9 cellular contexts compared by ENCODE assay signal in genomic region chr5:164475339-164475977, GRCh38.
DNase-seq lines count a peak whose midpoint lies in the region; ATAC-seq and TF ChIP-seq lines count a peak whose summit lies in the region.
"Had no signal": no experiment of that assay in that cellular context is flagged by ENCODE, and none has a peak within 500 bp of the region (broad histone marks: within the 10 kb centered on the region; RNA-seq: fewer than 3 reads in every experiment).

No MANE protein-coding gene starts in this region.

- H3K4me1 ChIP-seq in foreskin keratinocyte (no peaks in the 10 kb centered on the region), suprapubic skin (no peaks in the 10 kb centered on the region)

- POLR2A ChIA-PET in RWPE1 (lab: Yijun Ruan, JAX; ENCODE audit: low non-redundant PET), result no interaction called here

- ATAC-seq in GM18868 (IDR thresholded peaks at IDR 0.05; ENCODE audit: unreplicated experiment) (peak; percentile 62), foreskin keratinocyte (no peak), GM19452 (IDR thresholded peaks at IDR 0.05; ENCODE audit: unreplicated experiment) (no peak)

- CTCF ChIA-PET in RWPE1 (lab: Yijun Ruan, JAX), result interaction anchor here (1.1 kb wide), 1 partner anchor 27 kb away, joined by 4 read pairs; no protein-coding TSS in a partner anchor
- CTCF ChIA-PET in activated naive CD4-positive, alpha-beta T cell treated with anti-CD3 and anti-CD28 coated beads, Interleukin-2, amount 10 ng/mL, durations not matched to agents 7 days and 5 days (lab: Charles Lee), result interaction anchor here (1.0 kb wide), 1 partner anchor 910 kb away, joined by 3 read pairs; no protein-coding TSS in a partner anchor

- H3K36me3 ChIP-seq in suprapubic skin, result no peaks in the 10 kb centered on the region
- H3K36me3 ChIP-seq: thoracic aorta had no signal

- H3K36me3 Mint-ChIP-seq in activated naive CD4-positive, alpha-beta T cell treated with anti-CD3 and anti-CD28 coated beads, Interleukin-2, amount 10 ng/mL, durations not matched to agents 7 days and 5 days, result no peaks in the 10 kb centered on the region
- H3K36me3 Mint-ChIP-seq in activated naive CD8-positive, alpha-beta T cell treated with anti-CD3 and anti-CD28 coated beads for 36 hours, result no peaks in the 10 kb centered on the region

- no peak for TF ChIP-seq EP300 in suprapubic skin (IDR thresholded peaks at IDR 0.05)

- no peak overlapping the region for H3K27ac Mint-ChIP-seq in activated naive CD4-positive, alpha-beta T cell treated with anti-CD3 and anti-CD28 coated beads, Interleukin-2, amount 10 ng/mL, durations not matched to agents 7 days and 5 days
- no peak overlapping the region for H3K27ac Mint-ChIP-seq in activated naive CD8-positive, alpha-beta T cell treated with anti-CD3 and anti-CD28 coated beads for 36 hours

- no peaks in the 10 kb centered on the region for H3K4me1 Mint-ChIP-seq in activated naive CD4-positive, alpha-beta T cell treated with anti-CD3 and anti-CD28 coated beads, Interleukin-2, amount 10 ng/mL, durations not matched to agents 7 days and 5 days
- H3K4me1 Mint-ChIP-seq in activated naive CD8-positive, alpha-beta T cell treated with anti-CD3 and anti-CD28 coated beads for 36 hours, result no peaks in the 10 kb centered on the region

- TF ChIP-seq CTCF in 22Rv1 (IDR thresholded peaks at IDR 0.05), result peak; percentile 77
- TF ChIP-seq CTCF in RWPE1 (conservative IDR thresholded peaks at IDR 0.05; ENCODE audit: low read depth), result peak; percentile 88
- peak; percentile 70 for TF ChIP-seq CTCF in foreskin keratinocyte (conservative IDR thresholded peaks at IDR 0.05)
- TF ChIP-seq CTCF in suprapubic skin (IDR thresholded peaks at IDR 0.05), result no peak

- H3K4me3 ChIP-seq in suprapubic skin, result no peak overlapping the region
- H3K4me3 ChIP-seq: thoracic aorta had no signal

- WGBS in suprapubic skin, result 75% methylated on average over 3 of the region's 3 CpGs

- H3K27ac ChIP-seq in 22Rv1 (no peak overlapping the region), RWPE1 (no peak overlapping the region), foreskin keratinocyte (no peak overlapping the region), suprapubic skin (no peak overlapping the region)
- H3K27ac ChIP-seq: thoracic aorta had no signal

- H3K9me3 ChIP-seq in suprapubic skin, result no peaks in the 10 kb centered on the region
- H3K9me3 ChIP-seq: thoracic aorta had no signal

- no peaks in the 10 kb centered on the region for H3K9me3 Mint-ChIP-seq in activated naive CD4-positive, alpha-beta T cell treated with anti-CD3 and anti-CD28 coated beads, Interleukin-2, amount 10 ng/mL, durations not matched to agents 7 days and 5 days
- H3K9me3 Mint-ChIP-seq in activated naive CD8-positive, alpha-beta T cell treated with anti-CD3 and anti-CD28 coated beads for 36 hours, result no peaks in the 10 kb centered on the region

- H3K27me3 ChIP-seq in foreskin keratinocyte (no peaks in the 10 kb centered on the region), suprapubic skin (no peaks in the 10 kb centered on the region)

- H3K4me3 Mint-ChIP-seq in activated naive CD4-positive, alpha-beta T cell treated with anti-CD3 and anti-CD28 coated beads, Interleukin-2, amount 10 ng/mL, durations not matched to agents 7 days and 5 days, result no peak overlapping the region
- no peak overlapping the region for H3K4me3 Mint-ChIP-seq in activated naive CD8-positive, alpha-beta T cell treated with anti-CD3 and anti-CD28 coated beads for 36 hours

- no peaks in the 10 kb centered on the region for H3K27me3 Mint-ChIP-seq in activated naive CD4-positive, alpha-beta T cell treated with anti-CD3 and anti-CD28 coated beads, Interleukin-2, amount 10 ng/mL, durations not matched to agents 7 days and 5 days
- H3K27me3 Mint-ChIP-seq in activated naive CD8-positive, alpha-beta T cell treated with anti-CD3 and anti-CD28 coated beads for 36 hours, result no peaks in the 10 kb centered on the region

- no peak for TF ChIP-seq POLR2A in suprapubic skin (IDR thresholded peaks at IDR 0.05)

- DNase-seq in RWPE1 (ENCODE audit: low spot score), result peak; percentile 26
- peak in 1 of 2 donors; percentile 27 for DNase-seq in foreskin keratinocyte
- DNase-seq in activated naive CD4-positive, alpha-beta T cell treated with anti-CD3 and anti-CD28 coated beads, Interleukin-2, amount 10 ng/mL, durations not matched to agents 7 days and 5 days, result no peak
- DNase-seq in activated naive CD8-positive, alpha-beta T cell treated with anti-CD3 and anti-CD28 coated beads for 36 hours, result no peak
- DNase-seq in suprapubic skin (ENCODE audit: low spot score in 2 of 2), result no peak

Comparison
In these comparisons a context has a peak if more than half of its experiments do, and no peak if none do; other contexts are left out.
1. CTCF ChIP-seq: peak in 22Rv1 (single experiment), RWPE1 (single experiment) and foreskin keratinocyte (single experiment); none in suprapubic skin (0 of 2).